ENCODE assay signal across 12 cellular contexts in genomic region chr1:232473319-232473718, GRCh38.
DNase-seq lines count a peak whose midpoint lies in the region; ATAC-seq and TF ChIP-seq lines count a peak whose summit lies in the region.
"Had no signal": no experiment of that assay in that cellular context is flagged by ENCODE, and none has a peak within 500 bp of the region (broad histone marks: within the 10 kb centered on the region; RNA-seq: fewer than 3 reads in every experiment).

No MANE protein-coding gene starts in this region.

- no peaks in the 10 kb centered on the region for H3K9me3 ChIP-seq in PC-3 (ENCODE audit: low read length)
- no peaks in the 10 kb centered on the region for H3K9me3 ChIP-seq in fibroblast of lung (ENCODE audit: control insufficient read depth, insufficient read depth, low read depth, low read length)
- H3K9me3 ChIP-seq: colonic mucosa, tibial artery had no signal

- H3K27me3 ChIP-seq in PC-3 (ENCODE audit: low read length): no peaks in the 10 kb centered on the region
- H3K27me3 ChIP-seq in fibroblast of lung (ENCODE audit: control insufficient read depth, insufficient read depth, low read length): no peaks in the 10 kb centered on the region
- H3K27me3 ChIP-seq: colonic mucosa, tibial artery had no signal

- intact Hi-C loops in PC-3 (cut with micrococcal nuclease): loop anchor here (2.0 to 5.0 kb wide), 2 partner anchors 47 to 301 kb away; no protein-coding TSS in a partner anchor

- no peaks in the 10 kb centered on the region for H3K36me3 ChIP-seq in PC-3 (ENCODE audit: low read depth, low read length)
- no peaks in the 10 kb centered on the region for H3K36me3 ChIP-seq in fibroblast of lung (ENCODE audit: control insufficient read depth, insufficient read depth, low read length)
- H3K36me3 ChIP-seq: colonic mucosa, tibial artery had no signal

- H3K27me3 Mint-ChIP-seq in nephron (ENCODE audit: low read depth): no peaks in the 10 kb centered on the region

- POLR2A ChIA-PET in PC-3 (lab: Charles Lee; ENCODE audit: unreplicated experiment): no interaction called here

- peaks cover 3% of the 10 kb centered on the region for H3F3A ChIP-seq in PC-3 (ENCODE audit: low read length, unreplicated experiment)

- H3K27ac Mint-ChIP-seq in nephron: peak overlapping the region in 2 of 3 experiments; percentile 31 to 62

- no peaks in the 10 kb centered on the region for H3K79me2 ChIP-seq in PC-3 (ENCODE audit: low read length)
- no peaks in the 10 kb centered on the region for H3K79me2 ChIP-seq in fibroblast of lung (ENCODE audit: control insufficient read depth, insufficient read depth, low read length)

- no peak for TF ChIP-seq CTCF in PC-3 (conservative IDR thresholded peaks at IDR 0.05; ENCODE audit: low read depth, low read length)
- TF ChIP-seq CTCF in fibroblast of lung (conservative IDR thresholded peaks at IDR 0.05 in 1 of 2, IDR thresholded peaks at IDR 0.05 in 1 of 2; ENCODE audit: low read depth in 1 of 2, low read length in 2 of 2): no peak
- TF ChIP-seq CTCF in nephron (IDR thresholded peaks at IDR 0.05; ENCODE audit: unreplicated experiment in 3 of 3): no peak

- no peaks in the 10 kb centered on the region for H3K9me2 ChIP-seq in PC-3 (replicated peaks; ENCODE audit: low read length)

- peak; percentile 46 for DNase-seq in GM03348 (ENCODE audit: low spot score)
- DNase-seq in PC-3: peak; percentile 33
- DNase-seq in fibroblast of lung (ENCODE audit: low read depth in 2 of 2): peak; percentile 39 to 85
- no peak for DNase-seq in NCI-H510A treated with DMSO at 0.1 percent for 48 hours (lab: John Stamatoyannopoulos, UW)
- DNase-seq in stimulated activated CD4-positive, alpha-beta T cell treated with anti-CD3 and anti-CD28 coated beads, Interleukin-4, amount 100 ng/mL, for 24 hours: no peak
- DNase-seq: colonic mucosa, NCI-H1105 treated with DMSO at 0.1 percent for 48 hours, occipital lobe had no signal

- CTCF ChIA-PET in PC-3 (lab: Charles Lee): no interaction called here

- peaks cover 51% of the 10 kb centered on the region for H3K4me1 ChIP-seq in PC-3 (ENCODE audit: insufficient read depth, low read length)
- peaks cover 10% of the 10 kb centered on the region for H3K4me1 ChIP-seq in fibroblast of lung (ENCODE audit: control insufficient read depth, extremely low read depth, insufficient read depth, low read length)
- H3K4me1 ChIP-seq: colonic mucosa had no signal

- H3K9me3 Mint-ChIP-seq in nephron: no peaks in the 10 kb centered on the region

- H4K20me1 ChIP-seq in PC-3 (ENCODE audit: low read length) (no peaks in the 10 kb centered on the region), fibroblast of lung (ENCODE audit: control insufficient read depth, extremely low read depth, insufficient read depth, low read length) (no peaks in the 10 kb centered on the region)

- peaks cover 67% of the 10 kb centered on the region for H3K4me1 Mint-ChIP-seq in nephron

- H3K27ac ChIP-seq in PC-3 (ENCODE audit: low read length): peak overlapping the region; percentile 72
- H3K27ac ChIP-seq in fibroblast of lung (ENCODE audit: insufficient read depth, low read length): peak overlapping the region; percentile 15
- H3K27ac ChIP-seq: colonic mucosa had no signal

- H2AFZ ChIP-seq in PC-3 (ENCODE audit: low read length): no peak overlapping the region
- H2AFZ ChIP-seq in fibroblast of lung (ENCODE audit: low read length): no peak overlapping the region

- no TSS peak for BruUV-seq in PC-3 (replicated peaks; lab: Mats Ljungman, UMichigan)

- H3K4me3 ChIP-seq in PC-3 (ENCODE audit: low read length): no peak overlapping the region
- no peak overlapping the region for H3K4me3 ChIP-seq in fibroblast of lung (replicated peaks in 1 of 4; ENCODE audit: control extremely low read depth in 1 of 4, insufficient read depth in 1 of 4, low read depth in 3 of 4, low read length in 4 of 4)
- H3K4me3 ChIP-seq: colonic mucosa, tibial artery had no signal

- H3K36me3 Mint-ChIP-seq in nephron (ENCODE audit: low read depth): peaks cover 48% of the 10 kb centered on the region

- H3K4me3 Mint-ChIP-seq in nephron: no peak overlapping the region

- H3K9ac ChIP-seq in PC-3 (ENCODE audit: low read length) (peak overlapping the region; percentile 14; the same call in 1 of the 2 replicates), fibroblast of lung (ENCODE audit: insufficient read depth, low read length) (no peak overlapping the region)

- H3K4me2 ChIP-seq in PC-3 (ENCODE audit: low read length) (peak overlapping the region; percentile 20; the same call in 1 of the 2 replicates), fibroblast of lung (ENCODE audit: extremely low read depth, insufficient read depth, low read length) (peak overlapping the region; percentile 1)

- ATAC-seq in PC-3: peak; percentile 30
- ATAC-seq in GM21786 (IDR thresholded peaks at IDR 0.05; ENCODE audit: unreplicated experiment): no peak
- no peak for ATAC-seq in HG03442 (IDR thresholded peaks at IDR 0.05; ENCODE audit: unreplicated experiment)

Comparison
In these comparisons a context has a peak if more than half of its experiments do, and no peak if none do; other contexts are left out.
1. DNase-seq: peak in GM03348 (single experiment), PC-3 (single experiment) and fibroblast of lung (2 of 2); none in NCI-H510A treated with DMSO at 0.1 percent for 48 hours (single experiment) and stimulated activated CD4-positive, alpha-beta T cell treated with anti-CD3 and anti-CD28 coated beads, Interleukin-4, amount 100 ng/mL, for 24 hours (single experiment).